In the genomic region with DNA sequence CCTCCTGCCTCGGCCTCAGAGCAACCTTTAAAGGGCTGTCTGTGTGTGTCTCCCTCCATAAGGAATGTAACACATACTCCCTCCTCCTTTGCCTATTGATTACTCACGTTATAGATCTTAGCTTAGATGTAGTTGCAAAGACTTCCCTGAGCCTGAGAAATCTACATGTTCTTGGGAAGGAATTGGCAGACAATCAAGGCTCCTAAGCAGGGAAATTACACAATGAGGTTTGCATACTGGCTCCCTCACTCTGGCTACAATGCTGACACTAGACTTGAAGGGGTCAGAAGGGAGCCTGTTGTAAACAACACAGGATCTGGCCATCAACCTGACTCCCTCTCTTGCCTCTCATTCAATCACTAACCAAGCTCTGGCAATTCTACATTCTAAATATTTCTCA, we compare ENCODE assay signal across 33 cellular contexts. TPM values are rescaled to one million over a fixed set of nuclear protein-coding genes. Genes with fewer than 3 reads are reported as not detected.
DNase-seq lines count a peak whose midpoint lies in the region; ATAC-seq and TF ChIP-seq lines count a peak whose summit lies in the region.
"Had no signal": no experiment of that assay in that cellular context is flagged by ENCODE, and none has a peak within 500 bp of the region (broad histone marks: within the 10 kb centered on the region; RNA-seq: fewer than 3 reads in every experiment).

No MANE protein-coding gene starts in this region.

- H3K9me3 ChIP-seq in adipocyte (ENCODE audit: control insufficient read depth, low read length) = no peaks in the 10 kb centered on the region
- H3K9me3 ChIP-seq: Caco-2, colonic mucosa, gastrocnemius medialis, neutrophil, sigmoid colon, transverse colon had no signal

- H3K36me3 ChIP-seq in adipocyte (ENCODE audit: control insufficient read depth, insufficient read depth, low read length, severe bottlenecking) = no peaks in the 10 kb centered on the region
- H3K36me3 ChIP-seq: cardiac muscle cell, colonic mucosa, gastrocnemius medialis, neutrophil, sigmoid colon, transverse colon, WERI-Rb-1 had no signal

- no peak overlapping the region for H3K9ac ChIP-seq in adipocyte (ENCODE audit: low read length)

- ATAC-seq in GM18907 (IDR thresholded peaks at IDR 0.05; ENCODE audit: unreplicated experiment) = no peak
- ATAC-seq: T-cell had no signal

- H3K4me1 ChIP-seq in adipocyte (ENCODE audit: control insufficient read depth, insufficient read depth, low read length) = peaks cover 19% of the 10 kb centered on the region
- H3K4me1 ChIP-seq: colonic mucosa, gastrocnemius medialis, transverse colon had no signal

- H3K27me3 ChIP-seq in adipocyte (replicated peaks; ENCODE audit: control insufficient read depth, insufficient read depth, low read length) = peaks cover 10% of the 10 kb centered on the region
- H3K27me3 ChIP-seq: cardiac muscle cell, colonic mucosa, gastrocnemius medialis, hepatocyte, sigmoid colon, transverse colon had no signal

- H3K4me3 ChIP-seq in adipocyte (ENCODE audit: low read length) (no peak overlapping the region), retinal pigment epithelial cell (ENCODE audit: low read length) (no peak overlapping the region)
- H3K4me3 ChIP-seq: cardiac muscle cell, colonic mucosa, gastrocnemius medialis, hepatocyte, sigmoid colon, transverse colon had no signal

- DNase-seq in AG20443 (ENCODE audit: low spot score) (peak; percentile 32), adipocyte (ENCODE audit: low read depth) (peak; percentile 69), fibroblast of the conjunctiva (ENCODE audit: low read depth) (peak; percentile 23), retinal pigment epithelial cell (ENCODE audit: low read depth) (peak; percentile 51), NCI-H69 (lab: John Stamatoyannopoulos, UW) (no peak), CD1c-positive myeloid dendritic cell (ENCODE audit: extremely low spot score) (no peak), dermis blood vessel endothelial cell (no peak)
- DNase-seq: ACHN; activated CD4-positive, alpha-beta T cell treated with anti-CD3 and anti-CD28 coated beads, Interleukin-2, amount 10 ng/mL, durations not matched to agents 24 days and 14 days; activated CD8-positive, alpha-beta memory T cell treated with anti-CD3 and anti-CD28 coated beads for 24 hours; activated effector memory CD4-positive, alpha-beta T cell treated with Interleukin-2 at 50 U/mL for 16 hours; activated T-cell treated with anti-CD3 and anti-CD28 coated beads for 4 hours; anterior cingulate cortex; C1 segment of cervical spinal cord; Caco-2; colonic mucosa; effector CD8-positive, alpha-beta T cell; gastrocnemius medialis; GDM1; NCI-H1048; NCI-H1694 treated with DMSO at 0.1 percent for 48 hours; RPMI8226; sigmoid colon; stimulated activated CD4-positive, alpha-beta T cell treated with anti-CD3 and anti-CD28 coated beads, Interleukin-4, amount 100 ng/mL, for 24 hours; T-cell; transverse colon; WERI-Rb-1 had no signal

- no peak for TF ChIP-seq CTCF in retinal pigment epithelial cell (conservative IDR thresholded peaks at IDR 0.05; ENCODE audit: low read depth, low read length)

RNA-seq across cellular contexts. Expression of a gene that starts 5.2 kb away (rescaled TPM):
- 0.65 TPM in 1 of 2 replicates, not detected in the other for total RNA-seq in dermis blood vessel endothelial cell
- total RNA-seq: activated CD4-positive, alpha-beta T cell treated with anti-CD3 and anti-CD28 coated beads, Interleukin-2, amount 10 ng/mL, durations not matched to agents 24 days and 14 days; HT-29; OCI-LY7 had no signal

RNA-seq across cellular contexts. Expression of a gene that starts 33.7 kb away (rescaled TPM):
- total RNA-seq in dermis blood vessel endothelial cell = 2.2 and 3.2 TPM in 2 replicates

Comparison
In these comparisons a context has a peak if more than half of its experiments do, and no peak if none do; other contexts are left out.
1. DNase-seq: peak in AG20443 (single experiment), adipocyte (single experiment), fibroblast of the conjunctiva (single experiment) and retinal pigment epithelial cell (single experiment); none in NCI-H69 (single experiment), CD1c-positive myeloid dendritic cell (single experiment) and dermis blood vessel endothelial cell (single experiment).